Comparison of ENCODE assay signal across 9 cellular contexts in the genomic region with DNA sequence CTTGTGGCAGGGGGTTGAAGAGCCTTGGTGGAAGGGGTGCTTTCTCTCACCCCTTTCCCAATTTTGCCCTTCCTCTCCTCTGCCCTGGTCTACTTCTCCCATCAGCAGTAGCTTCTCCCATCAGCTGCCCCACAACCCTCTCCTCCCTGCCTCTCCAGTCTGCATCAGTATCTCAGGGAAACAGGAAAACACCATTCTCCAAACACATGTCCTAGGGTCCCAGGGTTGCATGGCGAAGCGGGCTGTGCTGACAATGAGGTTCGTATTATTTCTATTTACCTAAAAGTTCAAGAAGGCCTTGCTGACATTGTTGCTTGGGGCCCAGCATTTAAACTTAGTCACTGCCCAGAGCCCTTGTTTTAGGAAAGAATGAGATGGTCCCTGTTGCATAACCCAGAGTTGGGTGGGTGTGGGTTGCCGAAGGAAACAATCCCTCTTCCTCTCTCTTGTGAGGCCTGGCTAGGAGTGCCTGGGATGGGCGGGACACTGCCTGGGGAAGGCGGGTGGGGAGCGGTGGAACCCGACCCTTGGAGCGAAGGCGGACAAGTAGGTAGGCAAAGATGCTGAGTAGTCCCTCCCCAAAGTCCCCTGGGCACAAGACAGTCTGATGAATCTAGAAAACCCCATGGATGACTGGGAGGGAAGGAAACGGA. TPM values are rescaled to one million over a fixed set of nuclear protein-coding genes. Genes with fewer than 3 reads are reported as not detected.
DNase-seq lines count a peak whose midpoint lies in the region; FAIRE-seq and TF ChIP-seq lines count a peak whose summit lies in the region.
"Had no signal": no experiment of that assay in that cellular context is flagged by ENCODE, and none has a peak within 500 bp of the region (broad histone marks: within the 10 kb centered on the region; RNA-seq: fewer than 3 reads in every experiment).

No MANE protein-coding gene starts in this region.

- H3K9me3 ChIP-seq in kidney (ENCODE audit: control insufficient read depth in 1 of 2, low read length in 2 of 2) (no peaks in the 10 kb centered on the region), thymus (ENCODE audit: control insufficient read depth) (no peaks in the 10 kb centered on the region), WERI-Rb-1 (ENCODE audit: severe bottlenecking) (no peaks in the 10 kb centered on the region)

- peaks cover 3% of the 10 kb centered on the region for H3K36me3 Mint-ChIP-seq in T-helper 1 cell treated with Interleukin-12 subunit alpha and Interleukin-12 subunit beta and Interleukin-4 antibody, amounts not matched to agents 30 μg/mL and 1 μg/mL, for 36 hours (ENCODE audit: low read depth)
- no peaks in the 10 kb centered on the region for H3K36me3 Mint-ChIP-seq in brain

- no peak for TF ChIP-seq CTCF in brain (conservative IDR thresholded peaks at IDR 0.05)
- no peak for TF ChIP-seq CTCF in kidney (IDR thresholded peaks at IDR 0.05; ENCODE audit: borderline replicate concordance, extremely low read depth, insufficient read depth)
- no peak for TF ChIP-seq CTCF in WERI-Rb-1 (IDR thresholded peaks at IDR 0.05; ENCODE audit: low read depth, low read length)

- no peaks in the 10 kb centered on the region for H3K36me3 ChIP-seq in kidney (ENCODE audit: control insufficient read depth in 1 of 2, insufficient read depth in 2 of 2, low read length in 2 of 2)
- no peaks in the 10 kb centered on the region for H3K36me3 ChIP-seq in thymus (ENCODE audit: control insufficient read depth, insufficient read depth)
- H3K36me3 ChIP-seq in WERI-Rb-1: no peaks in the 10 kb centered on the region

- H3K27me3 Mint-ChIP-seq in T-helper 1 cell treated with Interleukin-12 subunit alpha and Interleukin-12 subunit beta and Interleukin-4 antibody, amounts not matched to agents 30 μg/mL and 1 μg/mL, for 36 hours (ENCODE audit: low read depth): peaks cover 60% of the 10 kb centered on the region
- peaks cover 36% of the 10 kb centered on the region for H3K27me3 Mint-ChIP-seq in brain

- peak overlapping the region; percentile 31 for H3K4me3 Mint-ChIP-seq in T-helper 1 cell treated with Interleukin-12 subunit alpha and Interleukin-12 subunit beta and Interleukin-4 antibody, amounts not matched to agents 30 μg/mL and 1 μg/mL, for 36 hours
- peak overlapping the region; percentile 81 to 84 (median 82) for H3K4me3 Mint-ChIP-seq in brain

- peaks cover 24% of the 10 kb centered on the region for H3K4me1 Mint-ChIP-seq in T-helper 1 cell treated with Interleukin-12 subunit alpha and Interleukin-12 subunit beta and Interleukin-4 antibody, amounts not matched to agents 30 μg/mL and 1 μg/mL, for 36 hours (ENCODE audit: low read depth)
- peaks cover 32% of the 10 kb centered on the region for H3K4me1 Mint-ChIP-seq in brain

- intact Hi-C loops in kidney (cut with DNase I): no loop called here

- 93% methylated on average over 11 of the region's 11 CpGs for whole genome bisulfite sequencing in thymus

- H3K27ac Mint-ChIP-seq in T-helper 1 cell treated with Interleukin-12 subunit alpha and Interleukin-12 subunit beta and Interleukin-4 antibody, amounts not matched to agents 30 μg/mL and 1 μg/mL, for 36 hours: no peak overlapping the region
- H3K27ac Mint-ChIP-seq in brain: peak overlapping the region in 3 of 5 experiments; percentile 16 to 79 (median 78)

- DNase-seq in T-helper 1 cell (no peak), kidney (peak; percentile 94), WERI-Rb-1 (no peak), NCI-H146 (lab: John Stamatoyannopoulos, UW) (no peak), COR-L47 (lab: John Stamatoyannopoulos, UW) (no peak)

- H3K9me3 Mint-ChIP-seq in T-helper 1 cell treated with Interleukin-12 subunit alpha and Interleukin-12 subunit beta and Interleukin-4 antibody, amounts not matched to agents 30 μg/mL and 1 μg/mL, for 36 hours: no peaks in the 10 kb centered on the region
- peaks cover 0 to 7% (median 0%) of the 10 kb centered on the region in 5 experiments for H3K9me3 Mint-ChIP-seq in brain

- H3K27me3 ChIP-seq in thymus (ENCODE audit: control insufficient read depth, insufficient read depth) (peaks cover 14% of the 10 kb centered on the region), WERI-Rb-1 (ENCODE audit: insufficient read depth, low read depth, severe bottlenecking) (peaks cover 29% of the 10 kb centered on the region)

- H3K4me1 ChIP-seq in kidney (ENCODE audit: control insufficient read depth in 1 of 2, insufficient read depth in 1 of 2, low read depth in 1 of 2, low read length in 2 of 2): peaks cover 15 to 20% of the 10 kb centered on the region in 2 donors
- peaks cover 7% of the 10 kb centered on the region for H3K4me1 ChIP-seq in thymus (ENCODE audit: control insufficient read depth, insufficient read depth, low read length)

- H3K4me3 ChIP-seq in kidney (ENCODE audit: low read length in 2 of 2) (peak overlapping the region in 1 of 2 donors; percentile 71), thymus (ENCODE audit: low read length) (no peak overlapping the region), WERI-Rb-1 (ENCODE audit: low read depth, low read length) (no peak overlapping the region)

- no peak for FAIRE-seq in kidney (lab: Jason Lieb, UNC)
- FAIRE-seq: islet of Langerhans had no signal

- H3K27ac ChIP-seq in kidney (ENCODE audit: low read depth in 2 of 2, low read length in 2 of 2) (no peak overlapping the region), thymus (ENCODE audit: low read depth) (peak overlapping the region; percentile 46), WERI-Rb-1 (no peak overlapping the region)

- no peak overlapping the region for H3K9ac ChIP-seq in kidney (ENCODE audit: low read length in 2 of 2)

RNA-seq across cellular contexts. Expression of a gene that starts 1.3 kb away (rescaled TPM):
- polyA plus RNA-seq in brain (ENCODE audit: insufficient read depth, low read depth, low replicate concordance) (17.3 TPM), kidney (ENCODE audit: insufficient read depth, low read depth, low replicate concordance) (57.3 TPM), thymus (27.4 TPM)
- total RNA-seq in kidney: 203 TPM

RNA-seq across cellular contexts. Expression of a gene that starts 7.1 kb away (rescaled TPM):
- not detected for polyA plus RNA-seq in brain (ENCODE audit: insufficient read depth, low read depth, low replicate concordance)
- 0.19 TPM for total RNA-seq in kidney
- polyA plus RNA-seq in kidney (ENCODE audit: insufficient read depth, low read depth, low replicate concordance): 0.26 TPM
- polyA plus RNA-seq in thymus: 0.71 TPM

RNA-seq across cellular contexts. Expression of a gene that starts 17.0 kb away (rescaled TPM):
- polyA plus RNA-seq in brain (ENCODE audit: insufficient read depth, low read depth, low replicate concordance): 77.1 TPM
- total RNA-seq in kidney: 72.3 TPM
- 40.0 TPM for polyA plus RNA-seq in kidney (ENCODE audit: insufficient read depth, low read depth, low replicate concordance)
- polyA plus RNA-seq in thymus: 17.3 TPM

RNA-seq across cellular contexts. Expression of a gene that starts 46.4 kb away (rescaled TPM):
- polyA plus RNA-seq in brain (ENCODE audit: insufficient read depth, low read depth, low replicate concordance) (32.4 TPM), kidney (ENCODE audit: insufficient read depth, low read depth, low replicate concordance) (90.1 TPM), thymus (40.4 TPM)
- 179 TPM for total RNA-seq in kidney
